In the genomic region with DNA sequence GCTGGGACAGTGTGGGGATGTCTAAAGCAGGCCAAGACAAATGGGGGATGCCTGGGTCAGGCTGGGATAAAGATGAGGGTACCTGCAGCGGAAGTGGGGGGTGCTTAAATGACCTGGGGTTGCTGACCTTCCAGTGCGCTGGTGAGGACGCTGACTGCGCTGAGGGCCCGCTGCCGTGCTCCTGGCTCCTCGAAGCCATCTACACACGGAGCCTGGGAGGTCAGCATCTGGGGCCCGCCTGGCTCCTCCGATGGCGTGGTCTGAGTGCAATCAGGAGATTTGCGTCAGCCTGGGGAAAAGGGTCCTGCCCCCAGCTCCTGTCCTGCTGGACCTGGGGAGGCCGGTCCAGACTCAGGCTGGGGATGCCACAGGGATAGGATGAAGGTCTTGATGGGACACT, we compare ENCODE assay signal across 21 cellular contexts. TPM values are rescaled to one million over a fixed set of nuclear protein-coding genes. Genes with fewer than 3 reads are reported as not detected.
DNase-seq lines count a peak whose midpoint lies in the region; ATAC-seq, FAIRE-seq and TF ChIP-seq lines count a peak whose summit lies in the region.
"Had no signal": no experiment of that assay in that cellular context is flagged by ENCODE, and none has a peak within 500 bp of the region (broad histone marks: within the 10 kb centered on the region; RNA-seq: fewer than 3 reads in every experiment).

No MANE protein-coding gene starts in this region.

- H3K9me3 ChIP-seq in RWPE2 (ENCODE audit: severe bottlenecking) (no peaks in the 10 kb centered on the region), lower lobe of right lung (no peaks in the 10 kb centered on the region)
- H3K9me3 ChIP-seq: BLaER1 had no signal

- H3K27ac ChIP-seq in RWPE2 (ENCODE audit: poor library complexity, severe bottlenecking) (no peak overlapping the region), lower lobe of right lung (no peak overlapping the region)
- H3K27ac ChIP-seq: 22Rv1, BLaER1, GM23248 had no signal

- no peaks in the 10 kb centered on the region for H3K9me3 Mint-ChIP-seq in stimulated activated effector memory CD8-positive, alpha-beta T cell treated with anti-CD3 and anti-CD28 coated beads, Interleukin-12 subunit alpha, Interleukin-12 subunit beta, amount 100 ng/mL, for 72 hours

- intact Hi-C loops in lower lobe of right lung (cut with DNase I) = no loop called here

- no peak overlapping the region for H3K4me3 Mint-ChIP-seq in stimulated activated effector memory CD8-positive, alpha-beta T cell treated with anti-CD3 and anti-CD28 coated beads, Interleukin-12 subunit alpha, Interleukin-12 subunit beta, amount 100 ng/mL, for 72 hours
- H3K4me3 Mint-ChIP-seq: CD4-positive, CD25-positive, alpha-beta regulatory T cell had no signal

- no peaks in the 10 kb centered on the region for H3K4me1 Mint-ChIP-seq in stimulated activated effector memory CD8-positive, alpha-beta T cell treated with anti-CD3 and anti-CD28 coated beads, Interleukin-12 subunit alpha, Interleukin-12 subunit beta, amount 100 ng/mL, for 72 hours
- H3K4me1 Mint-ChIP-seq: CD4-positive, CD25-positive, alpha-beta regulatory T cell had no signal

- peak; percentile 60 for DNase-seq in activated effector memory CD4-positive, alpha-beta T cell treated with anti-CD3 and anti-CD28 coated beads, Interleukin-2, amount 50 U/mL, for 16 hours
- DNase-seq in activated effector memory CD4-positive, alpha-beta T cell treated with Interleukin-2 at 50 U/mL for 16 hours = no peak
- peak; percentile 25 for DNase-seq in RWPE2 (ENCODE audit: low spot score)
- peak; percentile 20 for DNase-seq in lower lobe of right lung
- DNase-seq in stimulated activated effector memory CD8-positive, alpha-beta T cell treated with anti-CD3 and anti-CD28 coated beads, Interleukin-12 subunit alpha, Interleukin-12 subunit beta, amount 100 ng/mL, for 72 hours (ENCODE audit: low spot score in 2 of 2) = no peak
- no peak for DNase-seq in urothelium cell line (ENCODE audit: low spot score)
- DNase-seq in putamen (ENCODE audit: low spot score) = no peak
- DNase-seq in COR-L47 (lab: John Stamatoyannopoulos, UW) = no peak
- DNase-seq: AML-193; Calu3; CD4-positive, CD25-positive, alpha-beta regulatory T cell; DMS 273 treated with DMSO at 0.1 percent for 48 hours; DMS79; GM23248 had no signal

- FAIRE-seq in urothelium cell line (lab: Jason Lieb, UNC) = no peak
- FAIRE-seq: GM12878, GM18507, H54, HTR-8/SVneo had no signal

- no peaks in the 10 kb centered on the region for H3K27me3 ChIP-seq in RWPE2 (ENCODE audit: insufficient read depth, poor library complexity, severe bottlenecking)
- H3K27me3 ChIP-seq in lower lobe of right lung (ENCODE audit: low read depth) = no peaks in the 10 kb centered on the region
- H3K27me3 ChIP-seq: BLaER1 had no signal

- H3K36me3 Mint-ChIP-seq in stimulated activated effector memory CD8-positive, alpha-beta T cell treated with anti-CD3 and anti-CD28 coated beads, Interleukin-12 subunit alpha, Interleukin-12 subunit beta, amount 100 ng/mL, for 72 hours = no peaks in the 10 kb centered on the region
- H3K36me3 Mint-ChIP-seq: CD4-positive, CD25-positive, alpha-beta regulatory T cell had no signal

- TF ChIP-seq CTCF in RWPE2 (IDR thresholded peaks at IDR 0.05; ENCODE audit: poor library complexity, severe bottlenecking) (no peak), lower lobe of right lung (IDR thresholded peaks at IDR 0.05) (no peak)

- H3K36me3 ChIP-seq in RWPE2 (ENCODE audit: low read depth) (no peaks in the 10 kb centered on the region), lower lobe of right lung (no peaks in the 10 kb centered on the region)
- H3K36me3 ChIP-seq: BLaER1 had no signal

- ATAC-seq in RWPE2 (ENCODE audit: low read depth) (no peak), lower lobe of right lung (peak in 1 of 2 donors; percentile 16)
- ATAC-seq in stimulated activated effector memory CD8-positive, alpha-beta T cell treated with anti-CD3 and anti-CD28 coated beads, Interleukin-12 subunit alpha, Interleukin-12 subunit beta, amount 100 ng/mL, for 72 hours = peak; percentile 9
- ATAC-seq: GM12878, HCT116 had no signal

- H3K4me1 ChIP-seq in RWPE2 (ENCODE audit: insufficient read depth, poor library complexity, severe bottlenecking) (no peaks in the 10 kb centered on the region), lower lobe of right lung (no peaks in the 10 kb centered on the region)
- H3K4me1 ChIP-seq: BLaER1 had no signal

- H3K27ac Mint-ChIP-seq in stimulated activated effector memory CD8-positive, alpha-beta T cell treated with anti-CD3 and anti-CD28 coated beads, Interleukin-12 subunit alpha, Interleukin-12 subunit beta, amount 100 ng/mL, for 72 hours = no peak overlapping the region
- H3K27ac Mint-ChIP-seq: CD4-positive, CD25-positive, alpha-beta regulatory T cell had no signal

- no peak overlapping the region for H3K4me3 ChIP-seq in RWPE2 (ENCODE audit: severe bottlenecking)
- no peak overlapping the region for H3K4me3 ChIP-seq in lower lobe of right lung
- H3K4me3 ChIP-seq: BLaER1, GM12878, GM23248 had no signal

RNA-seq across cellular contexts. Expression of a gene that starts 50.7 kb away (rescaled TPM):
- 0.24 TPM for total RNA-seq in lower lobe of right lung
- total RNA-seq: CD4-positive, CD25-positive, alpha-beta regulatory T cell; GM12878; GM23248 had no signal

Comparison
In these comparisons a context has a peak if more than half of its experiments do, and no peak if none do; other contexts are left out.
1. DNase-seq: peak in activated effector memory CD4-positive, alpha-beta T cell treated with anti-CD3 and anti-CD28 coated beads, Interleukin-2, amount 50 U/mL, for 16 hours (single experiment), RWPE2 (single experiment) and lower lobe of right lung (single experiment); none in activated effector memory CD4-positive, alpha-beta T cell treated with Interleukin-2 at 50 U/mL for 16 hours (single experiment), stimulated activated effector memory CD8-positive, alpha-beta T cell treated with anti-CD3 and anti-CD28 coated beads, Interleukin-12 subunit alpha, Interleukin-12 subunit beta, amount 100 ng/mL, for 72 hours (0 of 2), urothelium cell line (single experiment), putamen (single experiment) and COR-L47 (single experiment).